Comparison of ENCODE assay signal across 2 cellular contexts in genomic region chr6:132623446-132623845, GRCh38.
A peak's percentile ranks its signal among the peaks of the same experiment; 100 is the strongest.
TF ChIP-seq lines count a peak whose summit lies in the region.

No MANE protein-coding gene starts in this region.

TF ChIP-seq in GM23338, 12 proteins besides CTCF, POLR2A, EP300 and RAD21:
- TF ChIP-seq JUNB (IDR thresholded peaks at IDR 0.05; ENCODE audit: unreplicated experiment): no peak

TF ChIP-seq in H1, 55 proteins besides CTCF, POLR2A, EP300 and RAD21:
- no peak for TF ChIP-seq FOSL1 (IDR thresholded peaks at IDR 0.05; ENCODE audit: insufficient read depth, low read depth, low read length)
- 0 out of 2 replicates have a peak, but pooled peaks have one; percentile 1 for TF ChIP-seq SP2 (IDR thresholded peaks at IDR 0.05; ENCODE audit: low read length)
- TF ChIP-seq SAP30 (IDR thresholded peaks at IDR 0.05; ENCODE audit: insufficient read depth, insufficient replicate concordance, low read length): no peak
TF ChIP-seq in H1: peak in this region for 1.
